Comparison of ENCODE assay signal across 8 cellular contexts in the genomic region with DNA sequence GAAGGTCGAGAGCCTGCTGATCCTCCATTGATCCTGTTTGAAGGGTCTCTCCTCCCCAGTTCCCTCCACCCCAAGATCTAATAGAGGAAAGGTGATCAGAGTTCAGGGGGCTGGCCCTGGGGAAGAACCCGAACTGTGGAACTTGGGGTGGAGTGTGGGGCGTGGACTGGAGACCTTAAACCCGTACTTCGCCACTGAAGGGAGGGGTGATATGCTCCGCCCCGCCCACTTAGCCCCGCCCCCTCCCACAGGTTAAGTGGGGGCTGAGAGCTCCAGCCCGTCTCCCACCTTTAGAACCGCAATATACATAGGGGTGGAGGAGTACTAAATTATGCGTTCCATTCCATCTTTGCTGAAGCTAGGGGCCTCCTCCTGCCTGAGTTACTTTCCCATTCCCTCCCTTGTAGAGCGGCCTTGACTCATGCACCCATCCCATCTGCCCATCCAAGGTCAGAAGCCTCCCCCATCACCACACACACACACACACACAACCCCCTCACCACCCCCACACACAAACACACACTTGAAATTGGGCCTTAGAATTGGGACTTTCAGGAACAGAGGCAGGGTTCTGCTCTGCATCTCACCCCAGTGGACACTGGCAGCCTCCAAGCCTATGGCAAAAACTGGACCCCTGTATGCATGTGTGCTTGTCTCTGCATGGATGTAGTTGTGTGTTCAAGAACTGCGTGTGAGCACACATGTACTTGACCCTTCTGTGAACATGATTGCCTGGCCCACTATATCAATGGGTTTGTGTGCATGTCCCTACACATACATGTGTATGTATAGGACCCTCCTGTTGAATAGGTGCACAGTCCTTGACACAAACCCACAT. TPM values are rescaled to one million over a fixed set of nuclear protein-coding genes. Genes with fewer than 3 reads are reported as not detected.
DNase-seq lines count a peak whose midpoint lies in the region; ATAC-seq lines count a peak whose summit lies in the region.

No MANE protein-coding gene starts in this region.

- WGBS in aorta, 2 donors: 41 to 43% methylated on average over 13 of the region's 13 CpGs

- H3K9me3 ChIP-seq in muscle layer of duodenum (ENCODE audit: control insufficient read depth in 1 of 2, low read length in 2 of 2): no peaks in the 10 kb centered on the region
- no peaks in the 10 kb centered on the region for H3K9me3 ChIP-seq in aorta (ENCODE audit: control insufficient read depth, low read length)

- peaks cover 7 to 8% of the 10 kb centered on the region in 2 donors for H3K36me3 ChIP-seq in muscle layer of duodenum (ENCODE audit: control insufficient read depth in 1 of 2, insufficient read depth in 2 of 2, low read length in 2 of 2)
- H3K36me3 ChIP-seq in aorta (ENCODE audit: control insufficient read depth in 1 of 2, insufficient read depth in 2 of 2, low read length in 1 of 2): no peaks in the 10 kb centered on the region

- H3K27me3 ChIP-seq in muscle layer of duodenum (ENCODE audit: low read depth, low read length) (no peaks in the 10 kb centered on the region), aorta (ENCODE audit: control insufficient read depth in 1 of 2, insufficient read depth in 2 of 2, low read length in 1 of 2) (no peaks in the 10 kb centered on the region)

- H3K4me1 Mint-ChIP-seq in effector memory CD8-positive, alpha-beta T cell (ENCODE audit: low read depth in 2 of 2): peaks cover 9 to 18% of the 10 kb centered on the region in 2 donors

- no peaks in the 10 kb centered on the region for H3K9me3 Mint-ChIP-seq in effector memory CD8-positive, alpha-beta T cell

- peak overlapping the region; percentile 25 to 83 for H3K27ac Mint-ChIP-seq in effector memory CD8-positive, alpha-beta T cell

- peaks cover 4% of the 10 kb centered on the region for H3K36me3 Mint-ChIP-seq in effector memory CD8-positive, alpha-beta T cell (ENCODE audit: insufficient read depth)

- peak overlapping the region; percentile 62 to 68 for H3K4me3 Mint-ChIP-seq in effector memory CD8-positive, alpha-beta T cell

- ATAC-seq in effector memory CD8-positive, alpha-beta T cell (replicated peaks): peak; percentile 58
- peak; percentile 9 for ATAC-seq in aorta (ENCODE audit: low FRiP score)

- intact Hi-C loops in aorta (cut with DNase I): no loop called here

- DNase-seq in G401 (ENCODE audit: low spot score) (peak; percentile 65), T follicular helper cell (ENCODE audit: low read depth) (peak; percentile 21), aorta (peak in 1 of 2 donors; percentile 70), midbrain (lab: John Stamatoyannopoulos, UW) (no peak), SIG-M5 (lab: John Stamatoyannopoulos, UW) (no peak), ecto neural progenitor cell (ENCODE audit: low spot score) (no peak)
- DNase-seq in effector memory CD8-positive, alpha-beta T cell: no peak

- H3K4me1 ChIP-seq in muscle layer of duodenum (ENCODE audit: control insufficient read depth in 1 of 2, insufficient read depth in 2 of 2, low read length in 2 of 2) (peaks cover 0 to 8% of the 10 kb centered on the region in 2 donors), aorta (ENCODE audit: control insufficient read depth in 1 of 2, insufficient read depth in 2 of 2, low read length in 2 of 2) (no peaks in the 10 kb centered on the region)

- H3K27ac ChIP-seq in muscle layer of duodenum (ENCODE audit: low read length) (peak overlapping the region; percentile 64), aorta (ENCODE audit: low read depth in 1 of 2, low read length in 2 of 2) (no peak overlapping the region)

- no peaks in the 10 kb centered on the region for H3K27me3 Mint-ChIP-seq in effector memory CD8-positive, alpha-beta T cell

- H3K4me3 ChIP-seq in muscle layer of duodenum (ENCODE audit: low read depth in 1 of 2, low read length in 2 of 2) (peak overlapping the region; percentile 47 to 68), aorta (ENCODE audit: low read length in 2 of 2) (no peak overlapping the region)

- in situ Hi-C loops in G401 (cut with HindIII; ENCODE audit: low sequenced_read_pairs): no loop called here

RNA-seq across cellular contexts. Expression of a gene that starts 1.0 kb away (rescaled TPM):
- total RNA-seq in G401 (2014; rRNA removed; shearing (Covaris generic)): 15.3 and 36.2 TPM in 2 replicates
- total RNA-seq in aorta: 1 to 10 TPM; 1.5 to 4.2 TPM
- 1 to 10 TPM; 2.1 to 7.5 TPM for polyA plus RNA-seq in aorta

RNA-seq across cellular contexts. Expression of a gene that starts 17.0 kb away (rescaled TPM):
- 91.6 and 117 TPM in 2 replicates for total RNA-seq in G401 (2014; rRNA removed; shearing (Covaris generic))
- 10 to 100 TPM; 38.9 to 59.8 TPM for total RNA-seq in aorta
- polyA plus RNA-seq in aorta: 100 to 1,000 TPM in 1 of 2 donors, 10 to 100 TPM in 1; 69.4 to 104 TPM

RNA-seq across cellular contexts. Expression of a gene that starts 17.0 kb away (rescaled TPM):
- total RNA-seq in G401 (2014; rRNA removed; shearing (Covaris generic)): 20.9 and 21.7 TPM in 2 replicates
- 1 to 10 TPM; 4.6 to 5.7 TPM for total RNA-seq in aorta
- polyA plus RNA-seq in aorta: 1 to 10 TPM; 3.0 to 4.5 TPM

RNA-seq across cellular contexts. Expression of a gene that starts 29.3 kb away (rescaled TPM):
- 146 and 166 TPM in 2 replicates for total RNA-seq in G401 (2014; rRNA removed; shearing (Covaris generic))
- 10 to 100 TPM; 94.0 to 95.3 TPM for total RNA-seq in aorta
- 100 to 1,000 TPM in 1 of 2 donors, 10 to 100 TPM in 1; 38.3 to 108 TPM for polyA plus RNA-seq in aorta

RNA-seq across cellular contexts. Expression of a gene that starts 57.5 kb away (rescaled TPM):
- 37.0 and 46.2 TPM in 2 replicates for total RNA-seq in G401 (2014; rRNA removed; shearing (Covaris generic))
- total RNA-seq in aorta: 10 to 100 TPM; 20.3 to 38.3 TPM
- polyA plus RNA-seq in aorta: 10 to 100 TPM in 1 of 2 donors, 1 to 10 TPM in 1; 5.6 to 13.2 TPM

Comparison
In these comparisons a context has a peak if more than half of its experiments do, and no peak if none do; other contexts are left out.
1. DNase-seq: peak in G401 (single experiment) and T follicular helper cell (single experiment); none in effector memory CD8-positive, alpha-beta T cell (0 of 3), midbrain (single experiment), SIG-M5 (single experiment) and ecto neural progenitor cell (single experiment).
2. H3K4me3 ChIP-seq: peak in muscle layer of duodenum (2 of 2); none in aorta (0 of 2).